23 cellular contexts compared by ENCODE assay signal in the genomic region with DNA sequence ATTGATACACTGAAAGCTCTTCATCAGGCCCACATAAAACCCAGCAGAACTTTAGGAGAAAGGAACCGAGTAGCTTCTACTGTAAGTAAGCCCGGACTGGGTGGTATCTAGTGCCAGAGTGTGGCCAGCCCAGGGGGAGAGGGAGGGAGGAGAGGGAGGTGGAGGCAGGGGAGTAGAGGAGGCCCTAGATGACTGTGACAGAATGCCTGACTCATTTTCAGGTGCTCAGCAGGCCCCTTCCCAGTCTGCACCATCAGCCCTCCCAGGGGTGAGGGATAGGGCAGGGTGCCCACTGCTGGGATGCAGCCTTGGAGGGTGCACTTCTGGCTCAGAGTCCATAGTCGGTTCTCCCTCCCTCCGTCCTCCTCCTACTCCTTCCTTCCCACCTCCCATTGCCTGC.
"Had no signal": no experiment of that assay in that cellular context is flagged by ENCODE, and none has a peak within 500 bp of the region (broad histone marks: within the 10 kb centered on the region; RNA-seq: fewer than 3 reads in every experiment).

No MANE protein-coding gene starts in this region.

- H3K4me3 ChIP-seq: adrenal gland, breast epithelium, Peyer's patch had no signal

- H3K36me3 ChIP-seq: adrenal gland, breast epithelium, Peyer's patch had no signal

- H3K27ac ChIP-seq: adrenal gland, breast epithelium, Peyer's patch had no signal

- DNase-seq: activated CD4-positive, alpha-beta T cell treated with anti-CD3 and anti-CD28 coated beads for 4 hours; activated CD8-positive, alpha-beta memory T cell treated with anti-CD3 and anti-CD28 coated beads, Interleukin-2, amount 10 ng/mL, durations not matched to agents 7 days and 5 days; activated naive CD4-positive, alpha-beta T cell treated with anti-CD3 and anti-CD28 coated beads, Interleukin-2, amount 50 U/mL, for 16 hours; activated naive CD8-positive, alpha-beta T cell treated with anti-CD3 and anti-CD28 coated beads, Interleukin-2, amount 10 ng/mL, durations not matched to agents 7 days and 5 days; activated T-cell treated with anti-CD3 and anti-CD28 coated beads, Interleukin-2, amount 50 U/mL, for 48 hours; adrenal gland; anterior cingulate cortex; KG1; MV-4-11; NCI-H1092 treated with DMSO at 0.1 percent for 48 hours; NCI-H1417 treated with DMSO at 0.1 percent for 48 hours; NCI-H1694; NCI-H2029; NCI-H345; NCI-H510A; NCI-H69; NK-92 treated with Interleukin-12 subunit alpha and Interleukin-12 subunit beta, amount 100 ng/mL, for 24 hours; OCI-M1; Peyer's patch; SHP77 treated with DMSO at 0.1 percent for 48 hours had no signal

- ATAC-seq: activated CD4-positive, CD25-positive, alpha-beta regulatory T cell treated with anti-CD3 and anti-CD28 coated beads, Interleukin-2, amount 50 U/mL, for 24 hours; activated CD8-positive, alpha-beta memory T cell treated with anti-CD3 and anti-CD28 coated beads, Interleukin-2, amount 10 ng/mL, durations not matched to agents 7 days and 5 days; activated T-helper 17 cell treated with anti-CD3 and anti-CD28 coated beads, Interleukin-2, amount 50 U/mL, for 72 hours had no signal

- H3K27me3 ChIP-seq: adrenal gland, breast epithelium, Peyer's patch had no signal

- H3K9me3 ChIP-seq: adrenal gland, breast epithelium, Peyer's patch had no signal

- H3K4me1 ChIP-seq: adrenal gland, breast epithelium, Peyer's patch had no signal
